ENCODE assay signal across 1 cellular context in the genomic region with DNA sequence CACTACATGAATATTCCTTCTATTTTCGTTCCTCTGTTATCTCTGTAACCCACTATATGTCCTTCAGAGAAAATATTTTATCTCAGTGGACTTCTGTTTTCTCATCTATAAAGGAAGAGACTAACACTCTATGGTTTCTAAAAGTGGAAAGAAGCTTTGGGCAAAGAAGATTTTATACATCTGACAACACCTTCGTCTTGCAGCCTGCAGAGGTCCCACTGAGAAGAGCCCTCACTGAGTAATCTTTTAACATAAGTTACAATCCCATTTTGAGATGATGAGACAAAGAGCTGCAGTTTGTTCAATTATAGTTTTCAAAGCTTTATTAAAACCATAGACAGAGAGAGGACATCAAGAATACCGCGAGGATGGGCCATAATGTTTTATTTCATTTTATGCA.
TF ChIP-seq lines count a peak whose summit lies in the region.

No MANE protein-coding gene starts in this region.

TF ChIP-seq in GM23338, 12 proteins besides CTCF, POLR2A, EP300 and RAD21 (continued from another document):
- TF ChIP-seq, protein P1, sequence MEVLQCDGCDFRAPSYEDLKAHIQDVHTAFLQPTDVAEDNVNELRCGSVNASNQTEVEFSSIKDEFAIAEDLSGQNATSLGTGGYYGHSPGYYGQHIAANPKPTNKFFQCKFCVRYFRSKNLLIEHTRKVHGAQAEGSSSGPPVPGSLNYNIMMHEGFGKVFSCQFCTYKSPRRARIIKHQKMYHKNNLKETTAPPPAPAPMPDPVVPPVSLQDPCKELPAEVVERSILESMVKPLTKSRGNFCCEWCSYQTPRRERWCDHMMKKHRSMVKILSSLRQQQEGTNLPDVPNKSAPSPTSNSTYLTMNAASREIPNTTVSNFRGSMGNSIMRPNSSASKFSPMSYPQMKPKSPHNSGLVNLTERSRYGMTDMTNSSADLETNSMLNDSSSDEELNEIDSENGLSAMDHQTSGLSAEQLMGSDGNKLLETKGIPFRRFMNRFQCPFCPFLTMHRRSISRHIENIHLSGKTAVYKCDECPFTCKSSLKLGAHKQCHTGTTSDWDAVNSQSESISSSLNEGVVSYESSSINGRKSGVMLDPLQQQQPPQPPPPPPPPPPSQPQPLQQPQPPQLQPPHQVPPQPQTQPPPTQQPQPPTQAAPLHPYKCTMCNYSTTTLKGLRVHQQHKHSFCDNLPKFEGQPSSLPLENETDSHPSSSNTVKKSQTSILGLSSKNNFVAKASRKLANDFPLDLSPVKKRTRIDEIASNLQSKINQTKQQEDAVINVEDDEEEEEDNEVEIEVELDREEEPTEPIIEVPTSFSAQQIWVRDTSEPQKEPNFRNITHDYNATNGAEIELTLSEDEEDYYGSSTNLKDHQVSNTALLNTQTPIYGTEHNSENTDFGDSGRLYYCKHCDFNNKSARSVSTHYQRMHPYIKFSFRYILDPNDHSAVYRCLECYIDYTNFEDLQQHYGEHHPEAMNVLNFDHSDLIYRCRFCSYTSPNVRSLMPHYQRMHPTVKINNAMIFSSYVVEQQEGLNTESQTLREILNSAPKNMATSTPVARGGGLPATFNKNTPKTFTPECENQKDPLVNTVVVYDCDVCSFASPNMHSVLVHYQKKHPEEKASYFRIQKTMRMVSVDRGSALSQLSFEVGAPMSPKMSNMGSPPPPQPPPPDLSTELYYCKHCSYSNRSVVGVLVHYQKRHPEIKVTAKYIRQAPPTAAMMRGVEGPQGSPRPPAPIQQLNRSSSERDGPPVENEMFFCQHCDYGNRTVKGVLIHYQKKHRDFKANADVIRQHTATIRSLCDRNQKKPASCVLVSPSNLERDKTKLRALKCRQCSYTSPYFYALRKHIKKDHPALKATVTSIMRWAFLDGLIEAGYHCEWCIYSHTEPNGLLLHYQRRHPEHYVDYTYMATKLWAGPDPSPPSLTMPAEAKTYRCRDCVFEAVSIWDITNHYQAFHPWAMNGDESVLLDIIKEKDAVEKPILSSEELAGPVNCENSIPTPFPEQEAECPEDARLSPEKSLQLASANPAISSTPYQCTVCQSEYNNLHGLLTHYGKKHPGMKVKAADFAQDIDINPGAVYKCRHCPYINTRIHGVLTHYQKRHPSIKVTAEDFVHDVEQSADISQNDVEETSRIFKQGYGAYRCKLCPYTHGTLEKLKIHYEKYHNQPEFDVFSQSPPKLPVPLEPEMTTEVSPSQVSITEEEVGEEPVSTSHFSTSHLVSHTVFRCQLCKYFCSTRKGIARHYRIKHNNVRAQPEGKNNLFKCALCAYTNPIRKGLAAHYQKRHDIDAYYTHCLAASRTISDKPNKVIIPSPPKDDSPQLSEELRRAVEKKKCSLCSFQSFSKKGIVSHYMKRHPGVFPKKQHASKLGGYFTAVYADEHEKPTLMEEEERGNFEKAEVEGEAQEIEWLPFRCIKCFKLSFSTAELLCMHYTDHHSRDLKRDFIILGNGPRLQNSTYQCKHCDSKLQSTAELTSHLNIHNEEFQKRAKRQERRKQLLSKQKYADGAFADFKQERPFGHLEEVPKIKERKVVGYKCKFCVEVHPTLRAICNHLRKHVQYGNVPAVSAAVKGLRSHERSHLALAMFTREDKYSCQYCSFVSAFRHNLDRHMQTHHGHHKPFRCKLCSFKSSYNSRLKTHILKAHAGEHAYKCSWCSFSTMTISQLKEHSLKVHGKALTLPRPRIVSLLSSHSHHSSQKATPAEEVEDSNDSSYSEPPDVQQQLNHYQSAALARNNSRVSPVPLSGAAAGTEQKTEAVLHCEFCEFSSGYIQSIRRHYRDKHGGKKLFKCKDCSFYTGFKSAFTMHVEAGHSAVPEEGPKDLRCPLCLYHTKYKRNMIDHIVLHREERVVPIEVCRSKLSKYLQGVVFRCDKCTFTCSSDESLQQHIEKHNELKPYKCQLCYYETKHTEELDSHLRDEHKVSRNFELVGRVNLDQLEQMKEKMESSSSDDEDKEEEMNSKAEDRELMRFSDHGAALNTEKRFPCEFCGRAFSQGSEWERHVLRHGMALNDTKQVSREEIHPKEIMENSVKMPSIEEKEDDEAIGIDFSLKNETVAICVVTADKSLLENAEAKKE (CRISPR knock-in tag; IDR thresholded peaks at IDR 0.05): no peak
- TF ChIP-seq CREB1 (CRISPR knock-in tag; IDR thresholded peaks at IDR 0.05; ENCODE audit: low read depth) (no peak), EZH2phosphoT487 (IDR thresholded peaks at IDR 0.05; ENCODE audit: unreplicated experiment) (no peak)
